8 cellular contexts compared by ENCODE assay signal in the genomic region with DNA sequence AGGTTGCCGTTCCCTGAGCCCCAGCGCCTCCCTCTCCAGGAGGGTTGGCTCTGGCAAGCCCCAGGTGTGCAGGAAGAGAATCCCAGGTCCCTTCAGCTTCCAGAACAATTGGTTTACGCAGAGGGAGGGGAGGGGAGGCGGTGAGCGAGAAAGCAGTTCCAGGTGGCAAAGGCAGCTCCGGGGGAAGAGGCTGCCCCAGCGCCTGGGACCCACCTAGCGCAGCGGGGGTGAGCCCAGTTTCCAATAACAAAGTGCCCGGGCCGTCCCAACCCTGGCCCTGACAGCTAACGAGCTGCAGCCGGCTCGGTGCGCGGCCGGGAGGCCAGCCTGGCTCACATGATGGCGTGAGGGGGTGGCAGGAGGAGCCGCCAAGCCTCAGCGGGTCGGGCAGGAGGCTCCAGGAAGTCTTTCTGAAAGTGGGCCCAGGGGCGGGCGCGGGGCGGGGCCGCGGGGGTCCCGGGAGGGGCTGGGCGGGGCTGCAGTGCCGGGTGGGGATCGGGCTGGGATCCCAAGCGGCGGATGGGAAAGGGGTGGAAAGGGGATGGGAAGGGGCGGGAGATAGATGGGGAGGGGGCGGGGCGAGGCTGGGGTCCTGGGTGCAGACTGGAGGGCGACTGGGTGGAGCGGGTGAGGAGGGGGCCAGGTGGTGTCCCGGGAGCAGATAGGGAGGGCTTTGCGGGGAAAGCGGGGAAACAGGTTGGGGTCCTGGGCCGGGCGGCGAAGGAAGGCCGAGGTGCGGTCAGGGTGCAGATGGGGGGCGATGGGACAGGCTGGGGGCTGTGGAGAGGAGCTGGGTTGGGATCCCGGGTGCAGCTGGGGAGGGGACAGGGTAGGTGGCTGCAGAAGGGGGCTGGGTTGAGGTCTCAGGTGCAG. TPM values are rescaled to one million over a fixed set of nuclear protein-coding genes. Genes with fewer than 3 reads are reported as not detected.
A peak's percentile ranks its signal among the peaks of the same experiment; 100 is the strongest.
DNase-seq lines count a peak whose midpoint lies in the region; ATAC-seq and TF ChIP-seq lines count a peak whose summit lies in the region.

No MANE protein-coding gene starts in this region.

- H3K4me3 ChIP-seq in GM23248 (peak overlapping the region; percentile 67), lower leg skin (ENCODE audit: low read depth, poor library complexity, severe bottlenecking) (no peak overlapping the region), MM.1S (ENCODE audit: low read length) (no peak overlapping the region)

- CTCF ChIA-PET in T-cell (lab: Charles Lee) = no interaction called here

- H3K4me1 Mint-ChIP-seq in T-cell = peaks cover 42 to 62% (median 61%) of the 10 kb centered on the region in 3 donors
- peaks cover 32 to 38% of the 10 kb centered on the region in 2 donors for H3K4me1 Mint-ChIP-seq in stimulated activated naive B cell treated with anti-CD40 and anti-IgM and Interleukin-4, amounts not matched to agents 10 μg/mL and 1 μg/mL and 100 μg/mL, for 72 hours

- peaks cover 0 to 2% of the 10 kb centered on the region in 2 donors for H3K27me3 Mint-ChIP-seq in T-cell
- peaks cover 10 to 14% of the 10 kb centered on the region in 2 donors for H3K27me3 Mint-ChIP-seq in stimulated activated naive B cell treated with anti-CD40 and anti-IgM and Interleukin-4, amounts not matched to agents 10 μg/mL and 1 μg/mL and 100 μg/mL, for 72 hours

- H3K4me1 ChIP-seq in GM23248 (ENCODE audit: insufficient read depth) = peaks cover 38% of the 10 kb centered on the region
- H3K4me1 ChIP-seq in MM.1S (ENCODE audit: low read length) = no peaks in the 10 kb centered on the region

- TF ChIP-seq CTCF in lower leg skin (IDR thresholded peaks at IDR 0.05) (no peak), MM.1S (IDR thresholded peaks at IDR 0.05; ENCODE audit: low read length) (no peak)

- no peaks in the 10 kb centered on the region for H3K9me2 ChIP-seq in GM23248 (ENCODE audit: insufficient read depth)
- H3K9me2 ChIP-seq in MM.1S (replicated peaks; ENCODE audit: insufficient read depth, low read length) = no peaks in the 10 kb centered on the region

- no peaks in the 10 kb centered on the region for H3K9me3 Mint-ChIP-seq in T-cell
- no peaks in the 10 kb centered on the region for H3K9me3 Mint-ChIP-seq in stimulated activated naive B cell treated with anti-CD40 and anti-IgM and Interleukin-4, amounts not matched to agents 10 μg/mL and 1 μg/mL and 100 μg/mL, for 72 hours

- no peaks in the 10 kb centered on the region for H4K20me1 ChIP-seq in GM23248 (ENCODE audit: insufficient read depth)
- no peaks in the 10 kb centered on the region for H4K20me1 ChIP-seq in MM.1S (ENCODE audit: insufficient read depth, low read length)

- H3K4me3 Mint-ChIP-seq in T-cell = peak overlapping the region; percentile 69 to 85 (median 69)
- H3K4me3 Mint-ChIP-seq in stimulated activated naive B cell treated with anti-CD40 and anti-IgM and Interleukin-4, amounts not matched to agents 10 μg/mL and 1 μg/mL and 100 μg/mL, for 72 hours = peak overlapping the region; percentile 79 to 84

- peak overlapping the region; percentile 99 for H3K27ac ChIP-seq in GM23248
- H3K27ac ChIP-seq in MM.1S (ENCODE audit: low read length) = no peak overlapping the region

- peak overlapping the region; percentile 55 to 87 for H3K27ac Mint-ChIP-seq in T-cell
- H3K27ac Mint-ChIP-seq in stimulated activated naive B cell treated with anti-CD40 and anti-IgM and Interleukin-4, amounts not matched to agents 10 μg/mL and 1 μg/mL and 100 μg/mL, for 72 hours = peak overlapping the region; percentile 86

- POLR2A ChIA-PET in T-cell (lab: Charles Lee) = no interaction called here

- ATAC-seq in T-cell (replicated peaks in 1 of 4) = peak; percentile 54 to 68 (median 61)
- ATAC-seq in stimulated activated naive B cell treated with anti-CD40 and anti-IgM and Interleukin-4, amounts not matched to agents 10 μg/mL and 1 μg/mL and 100 μg/mL, for 72 hours (replicated peaks) = peak; percentile 73 to 74
- ATAC-seq in HG03175 (IDR thresholded peaks at IDR 0.05; ENCODE audit: unreplicated experiment) = no peak

- H3K79me2 ChIP-seq in GM23248 (ENCODE audit: insufficient read depth) (0 out of 2 replicates have a peak, but pooled peaks cover 11% of the 10 kb centered on the region), MM.1S (ENCODE audit: low read length) (no peaks in the 10 kb centered on the region)

- peaks cover 19% of the 10 kb centered on the region; the same call in 1 of the 2 replicates for H3F3A ChIP-seq in GM23248 (ENCODE audit: insufficient read depth)
- H3F3A ChIP-seq in MM.1S (ENCODE audit: insufficient read depth, low read length) = no peaks in the 10 kb centered on the region

- intact Hi-C loops in lower leg skin (cut with DNase I; ENCODE audit: low total_unique reads) = no loop called here

- peak; percentile 88 for DNase-seq in GM23248
- DNase-seq in T-cell = peak in 15 of 34 experiments; percentile 14 to 51 (median 27)
- peak; percentile 82 for DNase-seq in ecto neural progenitor cell (ENCODE audit: low spot score)
- peak; percentile 61 to 94 for DNase-seq in lower leg skin (ENCODE audit: low spot score in 2 of 2)
- peak; percentile 27 for DNase-seq in stimulated activated naive B cell treated with anti-CD40 and anti-IgM and Interleukin-4, amounts not matched to agents 10 μg/mL and 1 μg/mL and 100 μg/mL, for 72 hours
- DNase-seq in MM.1S = no peak
- no peak for DNase-seq in SHP77 treated with DMSO at 0.1 percent for 48 hours (lab: John Stamatoyannopoulos, UW)

- peak overlapping the region; percentile 73 for H3K4me2 ChIP-seq in GM23248 (ENCODE audit: unreplicated experiment)
- no peak overlapping the region for H3K4me2 ChIP-seq in MM.1S (ENCODE audit: low read depth, low read length)

- peaks cover 9% of the 10 kb centered on the region for H3K36me3 Mint-ChIP-seq in T-cell
- peaks cover 39 to 68% of the 10 kb centered on the region in 2 donors for H3K36me3 Mint-ChIP-seq in stimulated activated naive B cell treated with anti-CD40 and anti-IgM and Interleukin-4, amounts not matched to agents 10 μg/mL and 1 μg/mL and 100 μg/mL, for 72 hours

- H2AFZ ChIP-seq in GM23248 (no peak overlapping the region), MM.1S (ENCODE audit: low read length) (no peak overlapping the region)

- TF ChIP-seq POLR2A in lower leg skin (IDR thresholded peaks at IDR 0.05) = no peak

- no peaks in the 10 kb centered on the region for H3K9me3 ChIP-seq in GM23248 (ENCODE audit: low read depth)
- H3K9me3 ChIP-seq in MM.1S (replicated peaks; ENCODE audit: insufficient read depth, low read length) = no peaks in the 10 kb centered on the region

- WGBS in GM23248 (ENCODE audit: low coverage in 1 of 2, low lambda C conversion rate in 2 of 2, missing lambda C conversion rate in 2 of 2), 2 experiments = 9 to 15% methylated on average over 22 to 48 of the region's 48 CpGs
- WGBS in lower leg skin, 2 donors = 25 to 28% methylated on average over 44 to 48 of the region's 48 CpGs

- H3K27me3 ChIP-seq in GM23248 (replicated peaks; ENCODE audit: insufficient read depth) (no peaks in the 10 kb centered on the region), MM.1S (replicated peaks; ENCODE audit: insufficient read depth, low read length) (peaks cover 14% of the 10 kb centered on the region)

- in situ Hi-C loops in GM23248 (cut with MboI) = no loop called here

- H3K9ac ChIP-seq in GM23248 (peak overlapping the region; percentile 93), MM.1S (ENCODE audit: low read length) (no peak overlapping the region)

- no peaks in the 10 kb centered on the region for H3K36me3 ChIP-seq in GM23248 (ENCODE audit: low read depth)
- H3K36me3 ChIP-seq in MM.1S (replicated peaks; ENCODE audit: insufficient read depth, low read length) = no peaks in the 10 kb centered on the region

RNA-seq across cellular contexts. Expression of gene DHRS3, which starts 22.8 kb away (rescaled TPM):
- total RNA-seq in GM23248 (2014; rRNA removed; shearing (Covaris generic)) = 53.1 and 55.2 TPM in 2 replicates
- polyA plus RNA-seq in GM23248 (2016; fragmentation: Nextera tagmentation; extraction: Ambion mirVana) = 120 and 123 TPM in 2 replicates
- 100 to 1,000 TPM in 1 of 5 donors, 10 to 100 TPM in 4; 56.4 to 107 (median 90.8) TPM for total RNA-seq in T-cell
- 100 to 1,000 TPM in 3 of 4 donors, 10 to 100 TPM in 1; 92.4 to 130 (median 107) TPM for total RNA-seq in lower leg skin

RNA-seq across cellular contexts. Expression of gene AADACL4, which starts 48.7 kb away (rescaled TPM):
- not detected in 2 replicates for total RNA-seq in GM23248 (2014; rRNA removed; shearing (Covaris generic))
- polyA plus RNA-seq in GM23248 (2016; fragmentation: Nextera tagmentation; extraction: Ambion mirVana) = not detected in 2 replicates
- total RNA-seq in T-cell (not detected), lower leg skin (under 1 TPM in 1 of 4 donors, not detected in 3; 0.59 TPM)

Comparison
In these comparisons a context has a peak if more than half of its experiments do, and no peak if none do; other contexts are left out.
1. DNase-seq: peak in GM23248 (single experiment), ecto neural progenitor cell (single experiment), lower leg skin (2 of 2) and stimulated activated naive B cell treated with anti-CD40 and anti-IgM and Interleukin-4, amounts not matched to agents 10 μg/mL and 1 μg/mL and 100 μg/mL, for 72 hours (single experiment); none in MM.1S (single experiment) and SHP77 treated with DMSO at 0.1 percent for 48 hours (single experiment).